8 cellular contexts compared by ENCODE assay signal in genomic region chr1:233113009-233113712, GRCh38.
DNase-seq lines count a peak whose midpoint lies in the region; ATAC-seq, FAIRE-seq and TF ChIP-seq lines count a peak whose summit lies in the region.

No MANE protein-coding gene starts in this region.

- intact Hi-C loops in HepG2 (cut with micrococcal nuclease; ENCODE audit: unreplicated experiment), result no loop called here

- CTCF ChIA-PET in HepG2 (lab: Yijun Ruan, JAX; ENCODE audit: low intra/inter-chr PET ratio, low total read pairs), result no interaction called here

- H2AFZ ChIP-seq in ACC112 (ENCODE audit: low read length, unreplicated experiment) (no peak overlapping the region), HepG2 (ENCODE audit: low read length) (no peak overlapping the region)

- DNase-seq in SIG-M5 (lab: John Stamatoyannopoulos, UW), result peak; percentile 99
- peak; percentile 87 for DNase-seq in coronary artery (ENCODE audit: low spot score)
- DNase-seq in HepG2 (ENCODE audit: low spot score), result peak; percentile 48
- peak; percentile 99 for DNase-seq in stromal cell of bone marrow (ENCODE audit: low read depth)
- DNase-seq in 8988T, result no peak

- peak overlapping the region; percentile 19 for H3K4me2 ChIP-seq in HepG2 (ENCODE audit: low read depth, low read length)

- peak overlapping the region; percentile 98 for H3K27ac ChIP-seq in ACC112 (ENCODE audit: low read depth, low read length)
- H3K27ac ChIP-seq in coronary artery, result peak overlapping the region; percentile 0 to 73
- H3K27ac ChIP-seq in HepG2 (ENCODE audit: extremely low read length, insufficient read depth, low read length), result no peak overlapping the region

- no peak for TF ChIP-seq CTCF in coronary artery (IDR thresholded peaks at IDR 0.05)
- no peak for TF ChIP-seq CTCF in HepG2 (CRISPR knock-in tag; IDR thresholded peaks at IDR 0.05)

- no peak for TF ChIP-seq RAD21 in HepG2 (CRISPR knock-in tag; IDR thresholded peaks at IDR 0.05)

- H3K79me2 ChIP-seq in ACC112 (ENCODE audit: control insufficient read depth, insufficient read depth, low read length, unreplicated experiment) (no peaks in the 10 kb centered on the region), HepG2 (ENCODE audit: insufficient read depth, low read length) (no peaks in the 10 kb centered on the region)

- no peak overlapping the region for H3K9ac ChIP-seq in HepG2 (ENCODE audit: insufficient read depth, low read depth, low read length)

- H3K4me3 ChIP-seq in ACC112 (ENCODE audit: low read depth, low read length) (peak overlapping the region; percentile 55), coronary artery (peak overlapping the region; percentile 33), HepG2 (replicated peaks in 1 of 3; ENCODE audit: insufficient read depth in 1 of 3, low read depth in 2 of 3, low read length in 3 of 3) (no peak overlapping the region)

- no peaks in the 10 kb centered on the region for H4K20me1 ChIP-seq in HepG2 (ENCODE audit: insufficient read depth, low read length)

- BruUV-seq in HepG2 (replicated peaks; lab: Mats Ljungman, UMichigan), result no TSS peak

- H3K9me3 ChIP-seq in HepG2 (ENCODE audit: low read length), result no peaks in the 10 kb centered on the region

- in situ Hi-C loops in HepG2 (cut with HindIII; ENCODE audit: extremely low pct_ligation_motif_present, low pct_unique_long_range_greater_than_20kb), result no loop called here

- TF ChIP-seq EP300 in HepG2 (IDR thresholded peaks at IDR 0.05; ENCODE audit: low read depth in 2 of 2, low read length in 2 of 2) (no peak), HepG2 (CRISPR knock-in tag; IDR thresholded peaks at IDR 0.05; ENCODE audit: borderline replicate concordance) (no peak)

- H3K27me3 ChIP-seq in ACC112 (ENCODE audit: insufficient read depth, low read length) (no peaks in the 10 kb centered on the region), HepG2 (ENCODE audit: control insufficient read depth in 1 of 2, insufficient read depth in 2 of 2, low read length in 2 of 2) (peaks cover 0 to 4% of the 10 kb centered on the region in 2 experiments; a peak in 1 of 5 replicates)

- H3K36me3 ChIP-seq in ACC112 (ENCODE audit: insufficient read depth, low read length), result 0 out of 2 replicates have a peak, but pooled peaks cover 4% of the 10 kb centered on the region
- H3K36me3 ChIP-seq in HepG2 (replicated peaks in 1 of 2; ENCODE audit: control insufficient read depth in 1 of 2, insufficient read depth in 2 of 2, low read length in 2 of 2), result no peaks in the 10 kb centered on the region

- ATAC-seq in GM18499 (IDR thresholded peaks at IDR 0.05; ENCODE audit: insufficient read depth, unreplicated experiment) (peak; percentile 74), HG03175 (IDR thresholded peaks at IDR 0.05; ENCODE audit: unreplicated experiment) (peak; percentile 73), HepG2 (peak; percentile 68)

- no peak for TF ChIP-seq POLR2A in HepG2 (IDR thresholded peaks at IDR 0.05; ENCODE audit: insufficient read depth in 1 of 2, low read depth in 2 of 2, low read length in 2 of 2)

- peaks cover 44% of the 10 kb centered on the region for H3K4me1 ChIP-seq in ACC112 (ENCODE audit: control insufficient read depth, insufficient read depth, low read length, unreplicated experiment)
- H3K4me1 ChIP-seq in HepG2 (ENCODE audit: insufficient read depth, low read length), result peaks cover 5% of the 10 kb centered on the region; the same call in 1 of the 2 replicates

- FAIRE-seq in HepG2 (lab: Jason Lieb, UNC), result no peak

- POLR2A ChIA-PET in HepG2 (lab: Yijun Ruan, JAX), result no interaction called here

- 0% methylated on average over 7 of the region's 7 CpGs for WGBS in HepG2 (ENCODE audit: low lambda C conversion rate)

TF ChIP-seq in HepG2, 621 proteins besides CTCF, POLR2A, EP300 and RAD21 (continues in another document):
- TF ChIP-seq, protein P1, sequence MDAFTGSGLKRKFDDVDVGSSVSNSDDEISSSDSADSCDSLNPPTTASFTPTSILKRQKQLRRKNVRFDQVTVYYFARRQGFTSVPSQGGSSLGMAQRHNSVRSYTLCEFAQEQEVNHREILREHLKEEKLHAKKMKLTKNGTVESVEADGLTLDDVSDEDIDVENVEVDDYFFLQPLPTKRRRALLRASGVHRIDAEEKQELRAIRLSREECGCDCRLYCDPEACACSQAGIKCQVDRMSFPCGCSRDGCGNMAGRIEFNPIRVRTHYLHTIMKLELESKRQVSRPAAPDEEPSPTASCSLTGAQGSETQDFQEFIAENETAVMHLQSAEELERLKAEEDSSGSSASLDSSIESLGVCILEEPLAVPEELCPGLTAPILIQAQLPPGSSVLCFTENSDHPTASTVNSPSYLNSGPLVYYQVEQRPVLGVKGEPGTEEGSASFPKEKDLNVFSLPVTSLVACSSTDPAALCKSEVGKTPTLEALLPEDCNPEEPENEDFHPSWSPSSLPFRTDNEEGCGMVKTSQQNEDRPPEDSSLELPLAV (CRISPR knock-in tag; conservative IDR thresholded peaks at IDR 0.05; ENCODE audit: low read depth), result no peak
- TF ChIP-seq DPF2 (CRISPR knock-in tag; IDR thresholded peaks at IDR 0.05; ENCODE audit: borderline replicate concordance, low read depth) (no peak), NBN (conservative IDR thresholded peaks at IDR 0.05) (no peak), TEAD3 (CRISPR knock-in tag; optimal IDR thresholded peaks at IDR 0.05; ENCODE audit: borderline replicate concordance) (peak; percentile 28), GABPA (IDR thresholded peaks at IDR 0.05; ENCODE audit: low read depth, low read length) (no peak), GABPA (CRISPR knock-in tag; IDR thresholded peaks at IDR 0.05; ENCODE audit: low read depth) (peak; percentile 80), SOX5 (CRISPR knock-in tag; IDR thresholded peaks at IDR 0.05; ENCODE audit: borderline replicate concordance) (peak; percentile 36; the same call in 1 of the 2 replicates), ZNF644 (CRISPR knock-in tag; IDR thresholded peaks at IDR 0.05; ENCODE audit: low read depth) (no peak), SAP130 (CRISPR knock-in tag; IDR thresholded peaks at IDR 0.05; ENCODE audit: low read depth) (peak; percentile 15; the same call in 1 of the 2 replicates), ZBTB21 (CRISPR knock-in tag; IDR thresholded peaks at IDR 0.05) (0 out of 2 replicates have a peak, but pooled peaks have one; percentile 41), RAD51 (IDR thresholded peaks at IDR 0.05; ENCODE audit: borderline replicate concordance) (no peak), MAFF (IDR thresholded peaks at IDR 0.05; ENCODE audit: low read depth, low read length) (peak; percentile 36), ESRRA (CRISPR knock-in tag; IDR thresholded peaks at IDR 0.05; ENCODE audit: low read depth) (no peak), MAX (IDR thresholded peaks at IDR 0.05) (no peak), ZSCAN31 (CRISPR knock-in tag; IDR thresholded peaks at IDR 0.05; ENCODE audit: low read depth) (no peak), ETV5 (CRISPR knock-in tag; IDR thresholded peaks at IDR 0.05; ENCODE audit: borderline replicate concordance) (peak; percentile 66; the same call in 1 of the 2 replicates), ARID3A (IDR thresholded peaks at IDR 0.05; ENCODE audit: low read depth, low read length) (no peak), FOSL2 (CRISPR knock-in tag; IDR thresholded peaks at IDR 0.05) (peak; percentile 74), SOX6 (IDR thresholded peaks at IDR 0.05) (no peak), SOX6 (CRISPR knock-in tag; IDR thresholded peaks at IDR 0.05) (peak; percentile 25; the same call in 1 of the 2 replicates)
- TF ChIP-seq, protein P2, sequence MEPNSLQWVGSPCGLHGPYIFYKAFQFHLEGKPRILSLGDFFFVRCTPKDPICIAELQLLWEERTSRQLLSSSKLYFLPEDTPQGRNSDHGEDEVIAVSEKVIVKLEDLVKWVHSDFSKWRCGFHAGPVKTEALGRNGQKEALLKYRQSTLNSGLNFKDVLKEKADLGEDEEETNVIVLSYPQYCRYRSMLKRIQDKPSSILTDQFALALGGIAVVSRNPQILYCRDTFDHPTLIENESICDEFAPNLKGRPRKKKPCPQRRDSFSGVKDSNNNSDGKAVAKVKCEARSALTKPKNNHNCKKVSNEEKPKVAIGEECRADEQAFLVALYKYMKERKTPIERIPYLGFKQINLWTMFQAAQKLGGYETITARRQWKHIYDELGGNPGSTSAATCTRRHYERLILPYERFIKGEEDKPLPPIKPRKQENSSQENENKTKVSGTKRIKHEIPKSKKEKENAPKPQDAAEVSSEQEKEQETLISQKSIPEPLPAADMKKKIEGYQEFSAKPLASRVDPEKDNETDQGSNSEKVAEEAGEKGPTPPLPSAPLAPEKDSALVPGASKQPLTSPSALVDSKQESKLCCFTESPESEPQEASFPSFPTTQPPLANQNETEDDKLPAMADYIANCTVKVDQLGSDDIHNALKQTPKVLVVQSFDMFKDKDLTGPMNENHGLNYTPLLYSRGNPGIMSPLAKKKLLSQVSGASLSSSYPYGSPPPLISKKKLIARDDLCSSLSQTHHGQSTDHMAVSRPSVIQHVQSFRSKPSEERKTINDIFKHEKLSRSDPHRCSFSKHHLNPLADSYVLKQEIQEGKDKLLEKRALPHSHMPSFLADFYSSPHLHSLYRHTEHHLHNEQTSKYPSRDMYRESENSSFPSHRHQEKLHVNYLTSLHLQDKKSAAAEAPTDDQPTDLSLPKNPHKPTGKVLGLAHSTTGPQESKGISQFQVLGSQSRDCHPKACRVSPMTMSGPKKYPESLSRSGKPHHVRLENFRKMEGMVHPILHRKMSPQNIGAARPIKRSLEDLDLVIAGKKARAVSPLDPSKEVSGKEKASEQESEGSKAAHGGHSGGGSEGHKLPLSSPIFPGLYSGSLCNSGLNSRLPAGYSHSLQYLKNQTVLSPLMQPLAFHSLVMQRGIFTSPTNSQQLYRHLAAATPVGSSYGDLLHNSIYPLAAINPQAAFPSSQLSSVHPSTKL (CRISPR knock-in tag; IDR thresholded peaks at IDR 0.05), result peak; percentile 26; the same call in 1 of the 2 replicates

Comparison
In these comparisons a context has a peak if more than half of its experiments do, and no peak if none do; other contexts are left out.
1. H3K4me3 ChIP-seq: peak in ACC112 (single experiment) and coronary artery (single experiment); none in HepG2 (0 of 3).
2. Peak in every context shown above with its lines, with median percentiles within 50 percentile points of each other: ATAC-seq.